In the genomic region with DNA sequence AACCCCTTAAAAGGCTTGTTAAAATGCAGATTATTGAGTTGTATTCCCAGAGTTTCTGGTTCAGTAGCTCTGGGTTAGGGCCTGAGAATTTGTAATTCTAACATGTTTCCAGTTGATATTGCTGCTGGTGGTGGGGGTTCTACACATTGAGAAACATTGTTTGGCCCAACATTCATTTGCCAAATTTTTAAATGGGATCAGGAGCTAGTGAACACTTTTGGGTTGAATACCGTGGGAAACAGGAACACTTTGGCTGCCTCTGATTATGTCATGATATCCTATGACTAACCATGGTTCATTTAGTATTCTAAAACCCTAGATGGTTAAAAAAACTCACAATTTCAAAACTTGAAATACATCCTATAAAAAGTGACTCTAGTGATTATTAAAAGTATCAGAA, we compare ENCODE assay signal across 20 cellular contexts.
"Had no signal": no experiment of that assay in that cellular context is flagged by ENCODE, and none has a peak within 500 bp of the region (broad histone marks: within the 10 kb centered on the region; RNA-seq: fewer than 3 reads in every experiment).

No MANE protein-coding gene starts in this region.

- DNase-seq: activated naive CD4-positive, alpha-beta T cell treated with anti-CD3 and anti-CD28 coated beads, Interleukin-2, amount 10 ng/mL, durations not matched to agents 7 days and 5 days; activated T-cell treated with anti-CD3 and anti-CD28 coated beads for 4 hours; effector memory CD8-positive, alpha-beta T cell; glutamatergic neuron; hypothalamus; kidney; left lung; mucosa of descending colon; naive thymus-derived CD8-positive, alpha-beta T cell; right cardiac atrium; stimulated activated CD4-positive, alpha-beta T cell treated with anti-CD3 and anti-CD28 coated beads, Interleukin-4, amount 100 ng/mL, for 4 hours; SW 1271; upper lobe of left lung had no signal

- H3K4me3 Mint-ChIP-seq: activated naive CD4-positive, alpha-beta T cell treated with anti-CD3 and anti-CD28 coated beads, Interleukin-2, amount 10 ng/mL, durations not matched to agents 7 days and 5 days; activated T-helper 17 cell treated with anti-CD3 and anti-CD28 coated beads, Interleukin-2, amount 50 U/mL, for 72 hours; central memory CD8-positive, alpha-beta T cell; effector memory CD8-positive, alpha-beta T cell; naive thymus-derived CD8-positive, alpha-beta T cell; stimulated activated naive CD8-positive, alpha-beta T cell treated with anti-CD3 and anti-CD28 coated beads, Interleukin-15, Interleukin-2, amounts not matched to agents 100 ng/mL and 50 ng/mL, for 24 hours; T-helper 2 cell treated with Interferon-gamma antibody and Interleukin-4, amounts not matched to agents 5 μg/mL and 100 μg/mL, for 36 hours had no signal

- H3K9me3 Mint-ChIP-seq: activated naive CD4-positive, alpha-beta T cell treated with anti-CD3 and anti-CD28 coated beads, Interleukin-2, amount 10 ng/mL, durations not matched to agents 7 days and 5 days; activated T-helper 17 cell treated with anti-CD3 and anti-CD28 coated beads, Interleukin-2, amount 50 U/mL, for 72 hours; central memory CD8-positive, alpha-beta T cell; effector memory CD8-positive, alpha-beta T cell; naive thymus-derived CD8-positive, alpha-beta T cell; stimulated activated naive CD8-positive, alpha-beta T cell treated with anti-CD3 and anti-CD28 coated beads, Interleukin-15, Interleukin-2, amounts not matched to agents 100 ng/mL and 50 ng/mL, for 24 hours; T-helper 2 cell treated with Interferon-gamma antibody and Interleukin-4, amounts not matched to agents 5 μg/mL and 100 μg/mL, for 36 hours had no signal

- H3K4me3 ChIP-seq: left lung, mucosa of descending colon, smooth muscle cell, upper lobe of left lung had no signal

- H3K36me3 Mint-ChIP-seq: activated naive CD4-positive, alpha-beta T cell treated with anti-CD3 and anti-CD28 coated beads, Interleukin-2, amount 10 ng/mL, durations not matched to agents 7 days and 5 days had no signal

- H3K4me1 Mint-ChIP-seq: activated naive CD4-positive, alpha-beta T cell treated with anti-CD3 and anti-CD28 coated beads, Interleukin-2, amount 10 ng/mL, durations not matched to agents 7 days and 5 days; activated T-helper 17 cell treated with anti-CD3 and anti-CD28 coated beads, Interleukin-2, amount 50 U/mL, for 72 hours; central memory CD8-positive, alpha-beta T cell; naive thymus-derived CD8-positive, alpha-beta T cell had no signal

- H3K27me3 Mint-ChIP-seq: activated naive CD4-positive, alpha-beta T cell treated with anti-CD3 and anti-CD28 coated beads, Interleukin-2, amount 10 ng/mL, durations not matched to agents 7 days and 5 days; activated T-helper 17 cell treated with anti-CD3 and anti-CD28 coated beads, Interleukin-2, amount 50 U/mL, for 72 hours; central memory CD8-positive, alpha-beta T cell; effector memory CD8-positive, alpha-beta T cell; naive thymus-derived CD8-positive, alpha-beta T cell; stimulated activated naive CD8-positive, alpha-beta T cell treated with anti-CD3 and anti-CD28 coated beads, Interleukin-15, Interleukin-2, amounts not matched to agents 100 ng/mL and 50 ng/mL, for 24 hours had no signal

- H3K36me3 ChIP-seq: left lung, neutrophil, upper lobe of left lung had no signal

- H3K27me3 ChIP-seq: left lung, neutrophil, upper lobe of left lung had no signal

- ATAC-seq: activated T-helper 17 cell treated with anti-CD3 and anti-CD28 coated beads, Interleukin-2, amount 50 U/mL, for 72 hours; effector memory CD8-positive, alpha-beta T cell; left lung; mucosa of descending colon; naive thymus-derived CD8-positive, alpha-beta T cell; right cardiac atrium had no signal

- H3K9me3 ChIP-seq: left lung, mucosa of descending colon, neutrophil, upper lobe of left lung had no signal

- H3K27ac Mint-ChIP-seq: activated naive CD4-positive, alpha-beta T cell treated with anti-CD3 and anti-CD28 coated beads, Interleukin-2, amount 10 ng/mL, durations not matched to agents 7 days and 5 days; activated T-helper 17 cell treated with anti-CD3 and anti-CD28 coated beads, Interleukin-2, amount 50 U/mL, for 72 hours; effector memory CD8-positive, alpha-beta T cell; naive thymus-derived CD8-positive, alpha-beta T cell; stimulated activated naive CD8-positive, alpha-beta T cell treated with anti-CD3 and anti-CD28 coated beads, Interleukin-15, Interleukin-2, amounts not matched to agents 100 ng/mL and 50 ng/mL, for 24 hours; T-helper 2 cell treated with Interferon-gamma antibody and Interleukin-4, amounts not matched to agents 5 μg/mL and 100 μg/mL, for 36 hours had no signal

- H3K4me1 ChIP-seq: left lung, upper lobe of left lung had no signal

- H3K27ac ChIP-seq: epithelial cell of prostate, left lung, neutrophil, upper lobe of left lung had no signal
